Comparison of ENCODE assay signal across 24 cellular contexts in the genomic region with DNA sequence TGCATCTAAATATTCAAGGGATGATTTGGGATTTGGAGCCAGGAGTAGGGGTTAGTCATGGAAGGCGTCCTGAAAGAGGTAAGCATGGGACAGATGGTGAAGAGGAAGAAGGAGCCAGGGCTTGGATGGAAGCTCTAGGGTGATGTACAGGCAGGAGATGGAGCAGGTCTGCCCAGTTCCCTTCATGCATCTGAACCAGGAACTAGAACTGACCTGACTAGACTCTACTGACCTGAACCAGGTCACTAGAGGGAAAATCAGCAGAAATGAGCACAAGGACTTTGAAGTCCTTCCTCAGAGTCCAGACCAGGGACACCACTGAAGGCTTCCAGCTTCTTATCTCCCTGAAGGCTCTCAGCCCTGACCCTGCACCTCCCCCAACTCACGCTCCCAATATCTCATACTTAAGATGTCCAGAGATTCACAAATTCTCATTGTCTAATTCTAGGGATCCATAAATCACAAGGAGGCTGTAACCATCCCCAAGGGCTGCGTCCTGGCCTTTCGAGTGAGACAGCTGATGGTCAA. TPM values are rescaled to one million over a fixed set of nuclear protein-coding genes. Genes with fewer than 3 reads are reported as not detected.
"Had no signal": no experiment of that assay in that cellular context is flagged by ENCODE, and none has a peak within 500 bp of the region (broad histone marks: within the 10 kb centered on the region; RNA-seq: fewer than 3 reads in every experiment).

No MANE protein-coding gene starts in this region.

- H3K36me3 Mint-ChIP-seq: IgD-negative memory B cell had no signal

- H3K4me1 ChIP-seq: SJCRH30 had no signal

- H3K9me3 Mint-ChIP-seq: IgD-negative memory B cell had no signal

- H3K9me3 ChIP-seq: SJCRH30 had no signal

- H3K27ac ChIP-seq: RWPE1, SJCRH30 had no signal

- H3K27ac Mint-ChIP-seq: IgD-negative memory B cell had no signal

- H3K4me3 Mint-ChIP-seq: IgD-negative memory B cell had no signal

- ATAC-seq: Panc1, PC-3 had no signal

- H3K36me3 ChIP-seq: SJCRH30 had no signal

- DNase-seq: KBM-7, NCI-H1092, NCI-H1105 treated with DMSO at 0.1 percent for 48 hours, NCI-H1417 treated with DMSO at 0.1 percent for 48 hours, NCI-H146, NCI-H1694 treated with DMSO at 0.1 percent for 48 hours, NCI-H1930, NCI-H2081, NCI-H2107, NCI-H2227 treated with DMSO at 0.1 percent for 48 hours, NCI-H524 treated with DMSO at 0.1 percent for 48 hours, NCI-H69, NCI-H774, PC-3, SHP77 treated with DMSO at 0.1 percent for 48 hours, SJCRH30, SW 1271 had no signal

- H3K4me3 ChIP-seq: SJCRH30 had no signal

RNA-seq across cellular contexts. Expression of a gene that starts 8.3 kb away (rescaled TPM):
- total RNA-seq: HT-29, LHCN-M2, NCI-H460, PC-3, SJCRH30 had no signal

RNA-seq across cellular contexts. Expression of a gene that starts 43.6 kb away (rescaled TPM):
- total RNA-seq: HT-29, LHCN-M2, MCF 10A, NCI-H460, PC-3, SJCRH30 had no signal
- polyA plus RNA-seq: IgD-negative memory B cell had no signal

RNA-seq across cellular contexts. Expression of a gene that starts 44.1 kb away (rescaled TPM):
- total RNA-seq: HT-29, NCI-H460 had no signal
- polyA plus RNA-seq: IgD-negative memory B cell had no signal
